ENCODE assay signal across 20 cellular contexts in genomic region chr11:86896486-86896885, GRCh38. TPM values are rescaled to one million over a fixed set of nuclear protein-coding genes. Genes with fewer than 3 reads are reported as not detected.
A peak's percentile ranks its signal among the peaks of the same experiment; 100 is the strongest.
DNase-seq lines count a peak whose midpoint lies in the region; ATAC-seq and TF ChIP-seq lines count a peak whose summit lies in the region.
"Had no signal": no experiment of that assay in that cellular context is flagged by ENCODE, and none has a peak within 500 bp of the region (broad histone marks: within the 10 kb centered on the region; RNA-seq: fewer than 3 reads in every experiment).

No MANE protein-coding gene starts in this region.

- H3K9me2 ChIP-seq in GM23248 (ENCODE audit: insufficient read depth): no peaks in the 10 kb centered on the region

- H3K4me2 ChIP-seq in GM23248 (ENCODE audit: unreplicated experiment) (peak overlapping the region; percentile 60), trophoblast cell (ENCODE audit: low read length) (no peak overlapping the region)
- H3K4me2 ChIP-seq: smooth muscle cell had no signal

- intact Hi-C loops in A673 (cut with micrococcal nuclease; ENCODE audit: unreplicated experiment) (no loop called here), tibial artery (cut with DNase I; ENCODE audit: low total_unique reads) (no loop called here)

- H3K18ac ChIP-seq in trophoblast cell (ENCODE audit: low read length): no peak overlapping the region

- no peak overlapping the region for H2BK5ac ChIP-seq in trophoblast cell (ENCODE audit: low read depth, low read length, poor library complexity)

- in situ Hi-C loops in GM23248 (cut with MboI): no loop called here

- H3K36me3 ChIP-seq in A673 (ENCODE audit: insufficient read depth, low read length, poor library complexity, severe bottlenecking) (no peaks in the 10 kb centered on the region), GM23248 (ENCODE audit: low read depth) (no peaks in the 10 kb centered on the region), trophoblast cell (ENCODE audit: control insufficient read depth in 1 of 2, insufficient read depth in 2 of 2, low read length in 2 of 2) (no peaks in the 10 kb centered on the region), tibial artery (no peaks in the 10 kb centered on the region)
- H3K36me3 ChIP-seq: brain microvascular endothelial cell, left ventricle myocardium inferior had no signal

- H3F3A ChIP-seq in GM23248 (ENCODE audit: insufficient read depth): peaks cover 12% of the 10 kb centered on the region; the same call in 1 of the 2 replicates

- no peak overlapping the region for H2BK120ac ChIP-seq in trophoblast cell (ENCODE audit: insufficient read depth, low read length, poor library complexity)

- H3K4me3 ChIP-seq in A673 (ENCODE audit: low read depth, low read length, poor library complexity, severe bottlenecking) (no peak overlapping the region), GM23248 (0 out of 2 replicates have a peak overlapping the region, but pooled peaks have one; percentile 1), fibroblast of villous mesenchyme (ENCODE audit: low read depth, low read length) (no peak overlapping the region), trophoblast cell (ENCODE audit: low read depth, low read length) (no peak overlapping the region), tibial artery (no peak overlapping the region)
- H3K4me3 ChIP-seq: left ventricle myocardium inferior, smooth muscle cell had no signal

- H3K23ac ChIP-seq in trophoblast cell (ENCODE audit: low read length): no peak overlapping the region

- CTCF ChIA-PET in A673 (lab: Charles Lee): no interaction called here

- H3K27ac ChIP-seq in A673 (ENCODE audit: low read depth, low read length, poor library complexity, severe bottlenecking): no peak overlapping the region
- H3K27ac ChIP-seq in GM23248: peak overlapping the region; percentile 43
- H3K27ac ChIP-seq in trophoblast cell (ENCODE audit: low read depth, low read length): no peak overlapping the region
- no peak overlapping the region for H3K27ac ChIP-seq in tibial artery
- H3K27ac ChIP-seq: brain microvascular endothelial cell, left ventricle myocardium inferior had no signal

- H3K9me3 ChIP-seq in A673 (ENCODE audit: low read depth, low read length, poor library complexity, severe bottlenecking): no peaks in the 10 kb centered on the region
- no peaks in the 10 kb centered on the region for H3K9me3 ChIP-seq in GM23248 (ENCODE audit: low read depth)
- peaks cover 2% of the 10 kb centered on the region for H3K9me3 ChIP-seq in trophoblast cell (ENCODE audit: insufficient read depth, low read depth, low read length)
- no peaks in the 10 kb centered on the region for H3K9me3 ChIP-seq in tibial artery
- H3K9me3 ChIP-seq: left ventricle myocardium inferior had no signal

- H4K20me1 ChIP-seq in GM23248 (ENCODE audit: insufficient read depth): no peaks in the 10 kb centered on the region

- no TSS peak for BruUV-seq in A673 (replicated peaks; lab: Mats Ljungman, UMichigan)

- no peak overlapping the region for H4K8ac ChIP-seq in trophoblast cell (ENCODE audit: low read depth, low read length)

- H4K91ac ChIP-seq in trophoblast cell (ENCODE audit: low read depth, low read length): no peak overlapping the region

- TF ChIP-seq CTCF in A673 (conservative IDR thresholded peaks at IDR 0.05; ENCODE audit: low read depth, low read length) (no peak), fibroblast of villous mesenchyme (IDR thresholded peaks at IDR 0.05; ENCODE audit: insufficient read depth, low read depth, low read length) (no peak), tibial artery (IDR thresholded peaks at IDR 0.05) (no peak)

- H3K79me1 ChIP-seq in trophoblast cell (ENCODE audit: low read length): no peaks in the 10 kb centered on the region

- H3K4ac ChIP-seq in trophoblast cell (ENCODE audit: low read depth, low read length): no peak overlapping the region

- H3K79me2 ChIP-seq in GM23248 (ENCODE audit: insufficient read depth): no peaks in the 10 kb centered on the region
- H3K79me2 ChIP-seq in trophoblast cell (ENCODE audit: control insufficient read depth, insufficient read depth, low read length, poor library complexity): no peaks in the 10 kb centered on the region

- 7 to 8% methylated on average over 3 of the region's 3 CpGs for WGBS in GM23248 (ENCODE audit: low coverage in 1 of 2, low lambda C conversion rate in 2 of 2, missing lambda C conversion rate in 2 of 2), 2 experiments
- no CpG with 5 or more reads among the region's 3 CpGs for WGBS in trophoblast cell (ENCODE audit: extremely low coverage, insufficient coverage, insufficient read length)

- no peaks in the 10 kb centered on the region for H3K27me3 ChIP-seq in A673 (replicated peaks; ENCODE audit: insufficient read depth, low read depth, low read length, poor library complexity)
- no peaks in the 10 kb centered on the region for H3K27me3 ChIP-seq in GM23248 (replicated peaks; ENCODE audit: insufficient read depth)
- H3K27me3 ChIP-seq in trophoblast cell (ENCODE audit: insufficient read depth, low read length): no peaks in the 10 kb centered on the region
- H3K27me3 ChIP-seq in tibial artery: no peaks in the 10 kb centered on the region
- H3K27me3 ChIP-seq: brain microvascular endothelial cell had no signal

- no peak overlapping the region for H2AK5ac ChIP-seq in trophoblast cell (ENCODE audit: low read length)

- POLR2A ChIA-PET in A673 (lab: Charles Lee; ENCODE audit: low non-redundant PET): no interaction called here

- H3K14ac ChIP-seq in trophoblast cell (ENCODE audit: low read length): no peak overlapping the region

- H2AFZ ChIP-seq in GM23248 (peak overlapping the region; percentile 63), trophoblast cell (ENCODE audit: insufficient read depth, low read length, poor library complexity) (no peak overlapping the region)

- ATAC-seq in HG02678 (IDR thresholded peaks at IDR 0.05; ENCODE audit: unreplicated experiment): no peak

- H3K9ac ChIP-seq in GM23248: peak overlapping the region; percentile 11; the same call in 1 of the 2 replicates
- no peak overlapping the region for H3K9ac ChIP-seq in trophoblast cell (ENCODE audit: low read length)

- H4K12ac ChIP-seq in trophoblast cell (ENCODE audit: low read depth, low read length): no peak overlapping the region

- DNase-seq in A673 (ENCODE audit: low spot score) (peak; percentile 17), GM23248 (peak; percentile 77), astrocyte of the hippocampus (ENCODE audit: low read depth, low spot score) (peak; percentile 40), fibroblast of villous mesenchyme (ENCODE audit: low read depth) (peak; percentile 26), trophoblast cell (no peak), tibial artery (no peak)
- DNase-seq in activated naive CD4-positive, alpha-beta T cell (lab: John Stamatoyannopoulos, UW): no peak
- DNase-seq: 8988T; activated CD4-positive, alpha-beta T cell treated with anti-CD3 and anti-CD28 coated beads, Interleukin-2, amount 50 U/mL, for 1 hour; activated naive CD4-positive, alpha-beta T cell treated with Interleukin-2 at 50 U/mL for 16 hours; activated T-cell treated with anti-CD3 and anti-CD28 coated beads for 4 hours; brain microvascular endothelial cell; CD4-positive, alpha-beta memory T cell; DMS79 treated with DMSO at 0.1 percent for 48 hours; left ventricle myocardium inferior; NK-92 treated with Interleukin-12 subunit alpha and Interleukin-12 subunit beta, amount 100 ng/mL, for 24 hours; RPMI8226; SW 1271 had no signal

- no peak overlapping the region for H2BK12ac ChIP-seq in trophoblast cell (ENCODE audit: low read length)

- H3K4me1 ChIP-seq in A673 (ENCODE audit: insufficient read depth, low read length, poor library complexity, severe bottlenecking) (peaks cover 20% of the 10 kb centered on the region), GM23248 (ENCODE audit: insufficient read depth) (peaks cover 14% of the 10 kb centered on the region), trophoblast cell (ENCODE audit: control insufficient read depth in 1 of 2, insufficient read depth in 2 of 2, low read length in 2 of 2) (no peaks in the 10 kb centered on the region), tibial artery (peaks cover 0 to 11% (median 0%) of the 10 kb centered on the region in 4 donors)

RNA-seq across cellular contexts. Expression of gene FZD4, which starts 58.7 kb away (rescaled TPM):
- 82.7 and 89.1 TPM in 2 replicates for total RNA-seq in A673 (2021)
- total RNA-seq in GM23248 (2014; rRNA removed; shearing (Covaris generic)): 19.1 and 21.3 TPM in 2 replicates
- 7.8 and 8.3 TPM in 2 replicates for polyA plus RNA-seq in GM23248 (2016; fragmentation: Nextera tagmentation; extraction: Ambion mirVana)
- 13.5 and 17.3 TPM in 2 replicates for total RNA-seq in fibroblast of villous mesenchyme
- polyA plus RNA-seq in trophoblast cell (2013): 2.8 and 3.0 TPM in 2 replicates
- polyA plus RNA-seq: CD4-positive, alpha-beta memory T cell had no signal

Comparison
In these comparisons a context has a peak if more than half of its experiments do, and no peak if none do; other contexts are left out.
1. DNase-seq: peak in A673 (single experiment), GM23248 (single experiment), astrocyte of the hippocampus (single experiment) and fibroblast of villous mesenchyme (single experiment); none in trophoblast cell (0 of 2), activated naive CD4-positive, alpha-beta T cell (0 of 4) and tibial artery (0 of 2).